1 cellular context compared by ENCODE assay signal in the genomic region with DNA sequence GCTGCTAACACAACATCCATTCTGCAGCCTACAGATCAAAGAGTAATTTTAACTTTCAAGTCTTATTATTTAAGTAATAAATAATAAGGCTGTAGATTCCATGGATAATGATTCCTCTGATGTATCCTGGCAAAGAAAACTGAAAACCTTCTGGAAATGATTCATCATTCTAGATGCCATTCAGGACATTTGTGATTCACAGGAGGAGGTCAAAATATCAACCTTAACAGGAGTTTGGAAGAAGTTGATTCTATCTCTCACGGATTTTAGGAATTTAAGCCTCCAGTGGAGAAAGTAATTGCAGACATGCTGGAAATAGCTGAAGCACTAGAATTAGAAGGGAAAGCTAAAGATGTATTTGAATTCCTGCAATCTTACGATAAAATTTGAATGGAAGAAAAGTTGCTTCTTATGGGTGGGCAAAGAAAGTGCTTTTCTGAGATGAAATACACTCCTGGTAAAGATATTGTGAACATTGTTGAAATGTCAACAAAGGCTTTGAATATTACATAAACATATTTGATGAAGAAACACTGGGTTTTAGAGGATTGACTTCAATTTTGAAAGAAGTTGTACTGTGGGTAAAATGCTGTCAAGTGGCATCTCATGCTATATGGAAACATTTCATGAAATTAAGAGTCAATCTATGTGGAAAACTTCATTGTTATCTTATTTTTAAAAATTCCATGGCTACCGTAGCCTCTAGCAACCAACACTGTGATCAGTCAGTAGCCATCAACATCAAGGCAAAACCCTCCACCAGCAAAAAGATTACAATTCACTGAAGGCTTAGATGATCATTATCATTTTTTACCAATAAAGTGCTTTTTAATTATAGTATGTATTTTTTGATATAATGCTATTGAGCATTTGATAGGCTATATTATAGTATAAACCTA.
TF ChIP-seq lines count a peak whose summit lies in the region.

No MANE protein-coding gene starts in this region.

TF ChIP-seq in SK-N-SH, 30 proteins besides CTCF, POLR2A, EP300 and RAD21 (continued from another document):
- TF ChIP-seq SIN3A (IDR thresholded peaks at IDR 0.05; ENCODE audit: borderline replicate concordance, low read depth, low read length): no peak
- TF ChIP-seq, protein P1, sequence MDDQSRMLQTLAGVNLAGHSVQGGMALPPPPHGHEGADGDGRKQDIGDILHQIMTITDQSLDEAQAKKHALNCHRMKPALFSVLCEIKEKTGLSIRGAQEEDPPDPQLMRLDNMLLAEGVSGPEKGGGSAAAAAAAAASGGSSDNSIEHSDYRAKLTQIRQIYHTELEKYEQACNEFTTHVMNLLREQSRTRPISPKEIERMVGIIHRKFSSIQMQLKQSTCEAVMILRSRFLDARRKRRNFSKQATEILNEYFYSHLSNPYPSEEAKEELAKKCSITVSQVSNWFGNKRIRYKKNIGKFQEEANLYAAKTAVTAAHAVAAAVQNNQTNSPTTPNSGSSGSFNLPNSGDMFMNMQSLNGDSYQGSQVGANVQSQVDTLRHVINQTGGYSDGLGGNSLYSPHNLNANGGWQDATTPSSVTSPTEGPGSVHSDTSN (IDR thresholded peaks at IDR 0.05): no peak
- TF ChIP-seq FOXM1 (IDR thresholded peaks at IDR 0.05; ENCODE audit: low read depth): no peak
- no peak for TF ChIP-seq NRF1 (IDR thresholded peaks at IDR 0.05; ENCODE audit: low read depth, low read length)
- no peak for TF ChIP-seq EZH2phosphoT487 (IDR thresholded peaks at IDR 0.05; ENCODE audit: borderline replicate concordance, low read depth)
- no peak for TF ChIP-seq RXRA (IDR thresholded peaks at IDR 0.05; ENCODE audit: borderline replicate concordance, low read depth)
- TF ChIP-seq NFIC (IDR thresholded peaks at IDR 0.05; ENCODE audit: borderline replicate concordance): no peak
- TF ChIP-seq, protein P2, sequence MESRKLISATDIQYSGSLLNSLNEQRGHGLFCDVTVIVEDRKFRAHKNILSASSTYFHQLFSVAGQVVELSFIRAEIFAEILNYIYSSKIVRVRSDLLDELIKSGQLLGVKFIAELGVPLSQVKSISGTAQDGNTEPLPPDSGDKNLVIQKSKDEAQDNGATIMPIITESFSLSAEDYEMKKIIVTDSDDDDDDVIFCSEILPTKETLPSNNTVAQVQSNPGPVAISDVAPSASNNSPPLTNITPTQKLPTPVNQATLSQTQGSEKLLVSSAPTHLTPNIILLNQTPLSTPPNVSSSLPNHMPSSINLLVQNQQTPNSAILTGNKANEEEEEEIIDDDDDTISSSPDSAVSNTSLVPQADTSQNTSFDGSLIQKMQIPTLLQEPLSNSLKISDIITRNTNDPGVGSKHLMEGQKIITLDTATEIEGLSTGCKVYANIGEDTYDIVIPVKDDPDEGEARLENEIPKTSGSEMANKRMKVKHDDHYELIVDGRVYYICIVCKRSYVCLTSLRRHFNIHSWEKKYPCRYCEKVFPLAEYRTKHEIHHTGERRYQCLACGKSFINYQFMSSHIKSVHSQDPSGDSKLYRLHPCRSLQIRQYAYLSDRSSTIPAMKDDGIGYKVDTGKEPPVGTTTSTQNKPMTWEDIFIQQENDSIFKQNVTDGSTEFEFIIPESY (IDR thresholded peaks at IDR 0.05; ENCODE audit: borderline replicate concordance, low read depth): no peak
- no peak for TF ChIP-seq SMC3 (IDR thresholded peaks at IDR 0.05; ENCODE audit: low read depth, low read length)
